ENCODE assay signal across 13 cellular contexts in the genomic region with DNA sequence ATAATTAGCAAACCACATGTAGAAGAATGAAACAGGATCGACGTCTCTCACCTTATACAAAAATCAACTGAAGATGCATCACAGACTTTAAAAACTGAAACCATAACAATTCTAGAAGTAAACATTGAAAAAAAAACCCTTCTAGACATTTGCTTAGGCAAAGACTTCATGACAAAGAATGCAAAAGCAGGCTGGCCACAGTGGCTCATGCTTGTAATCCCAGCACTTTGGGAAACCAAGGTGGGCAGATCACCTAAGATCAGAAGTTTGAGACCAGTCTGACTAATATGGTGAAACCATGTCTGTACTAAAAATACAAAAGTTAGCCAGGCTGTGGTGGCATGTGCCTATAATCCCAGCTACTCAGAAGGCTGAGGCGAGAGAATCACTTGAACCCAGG.
A peak's percentile ranks its signal among the peaks of the same experiment; 100 is the strongest.
DNase-seq lines count a peak whose midpoint lies in the region; ATAC-seq and TF ChIP-seq lines count a peak whose summit lies in the region.
"Had no signal": no experiment of that assay in that cellular context is flagged by ENCODE, and none has a peak within 500 bp of the region (broad histone marks: within the 10 kb centered on the region; RNA-seq: fewer than 3 reads in every experiment).

No MANE protein-coding gene starts in this region.

- H3K4me3 Mint-ChIP-seq in activated CD8-positive, alpha-beta memory T cell treated with anti-CD3 and anti-CD28 coated beads, Interleukin-2, amount 10 ng/mL, durations not matched to agents 7 days and 5 days: no peak overlapping the region
- no peak overlapping the region for H3K4me3 Mint-ChIP-seq in activated T-helper 17 cell treated with anti-CD3 and anti-CD28 coated beads, Interleukin-2, amount 50 U/mL, for 72 hours
- H3K4me3 Mint-ChIP-seq: CD4-positive, alpha-beta T cell; H9 had no signal

- ATAC-seq in activated CD8-positive, alpha-beta memory T cell treated with anti-CD3 and anti-CD28 coated beads, Interleukin-2, amount 10 ng/mL, durations not matched to agents 7 days and 5 days: no peak
- ATAC-seq in HG03432 (IDR thresholded peaks at IDR 0.05; ENCODE audit: unreplicated experiment): peak; percentile 67
- peak; percentile 67 for ATAC-seq in activated T-helper 17 cell treated with anti-CD3 and anti-CD28 coated beads, Interleukin-2, amount 50 U/mL, for 72 hours (replicated peaks)
- ATAC-seq: A549, HepG2 had no signal

- no peak overlapping the region for H3K27ac Mint-ChIP-seq in activated CD8-positive, alpha-beta memory T cell treated with anti-CD3 and anti-CD28 coated beads, Interleukin-2, amount 10 ng/mL, durations not matched to agents 7 days and 5 days
- H3K27ac Mint-ChIP-seq in activated T-helper 17 cell treated with anti-CD3 and anti-CD28 coated beads, Interleukin-2, amount 50 U/mL, for 72 hours: no peak overlapping the region
- H3K27ac Mint-ChIP-seq: CD4-positive, alpha-beta T cell; H9 had no signal

- H3K9me3 Mint-ChIP-seq in activated CD8-positive, alpha-beta memory T cell treated with anti-CD3 and anti-CD28 coated beads, Interleukin-2, amount 10 ng/mL, durations not matched to agents 7 days and 5 days (ENCODE audit: low read depth): no peaks in the 10 kb centered on the region
- H3K9me3 Mint-ChIP-seq in activated T-helper 17 cell treated with anti-CD3 and anti-CD28 coated beads, Interleukin-2, amount 50 U/mL, for 72 hours: peaks cover 4% of the 10 kb centered on the region

- no peaks in the 10 kb centered on the region for H3K27me3 Mint-ChIP-seq in activated CD8-positive, alpha-beta memory T cell treated with anti-CD3 and anti-CD28 coated beads, Interleukin-2, amount 10 ng/mL, durations not matched to agents 7 days and 5 days
- no peaks in the 10 kb centered on the region for H3K27me3 Mint-ChIP-seq in activated T-helper 17 cell treated with anti-CD3 and anti-CD28 coated beads, Interleukin-2, amount 50 U/mL, for 72 hours
- H3K27me3 Mint-ChIP-seq: CD4-positive, alpha-beta T cell had no signal

- H3K4me1 Mint-ChIP-seq in activated CD8-positive, alpha-beta memory T cell treated with anti-CD3 and anti-CD28 coated beads, Interleukin-2, amount 10 ng/mL, durations not matched to agents 7 days and 5 days: peaks cover 3% of the 10 kb centered on the region
- no peaks in the 10 kb centered on the region for H3K4me1 Mint-ChIP-seq in activated T-helper 17 cell treated with anti-CD3 and anti-CD28 coated beads, Interleukin-2, amount 50 U/mL, for 72 hours
- H3K4me1 Mint-ChIP-seq: H9 had no signal

- DNase-seq in activated CD8-positive, alpha-beta memory T cell treated with anti-CD3 and anti-CD28 coated beads, Interleukin-2, amount 10 ng/mL, durations not matched to agents 7 days and 5 days: peak; percentile 39
- no peak for DNase-seq in activated CD8-positive, alpha-beta memory T cell treated with anti-CD3 and anti-CD28 coated beads, Interleukin-2, amount 50 U/mL, for 4 hours
- DNase-seq in GM12865 (ENCODE audit: low read depth): peak; percentile 0
- DNase-seq in NOMO-1 treated with DMSO at 0.1 percent for 48 hours (lab: John Stamatoyannopoulos, UW; ENCODE audit: unreplicated experiment): no peak
- DNase-seq in HUDEP-2 (lab: John Stamatoyannopoulos, UW; ENCODE audit: unreplicated experiment in 76 of 76): no peak
- DNase-seq: AML-193; Caco-2; CD4-positive, alpha-beta T cell; H9 had no signal

- CTCF ChIA-PET in activated CD8-positive, alpha-beta memory T cell treated with anti-CD3 and anti-CD28 coated beads, Interleukin-2, amount 10 ng/mL, durations not matched to agents 7 days and 5 days (lab: Charles Lee): no interaction called here

- no peak for TF ChIP-seq CTCF in GM12865 (IDR thresholded peaks at IDR 0.05; ENCODE audit: insufficient read depth, low read depth, low read length, missing control alignments)

- no peaks in the 10 kb centered on the region for H3K36me3 Mint-ChIP-seq in activated CD8-positive, alpha-beta memory T cell treated with anti-CD3 and anti-CD28 coated beads, Interleukin-2, amount 10 ng/mL, durations not matched to agents 7 days and 5 days
- no peaks in the 10 kb centered on the region for H3K36me3 Mint-ChIP-seq in activated T-helper 17 cell treated with anti-CD3 and anti-CD28 coated beads, Interleukin-2, amount 50 U/mL, for 72 hours (ENCODE audit: low read depth)

- no peak overlapping the region for H3K4me3 ChIP-seq in GM12865 (ENCODE audit: low read depth, low read length)
- H3K4me3 ChIP-seq: A549 had no signal

Comparison
In these comparisons a context has a peak if more than half of its experiments do, and no peak if none do; other contexts are left out.
1. DNase-seq: peak in activated CD8-positive, alpha-beta memory T cell treated with anti-CD3 and anti-CD28 coated beads, Interleukin-2, amount 10 ng/mL, durations not matched to agents 7 days and 5 days (single experiment) and GM12865 (single experiment); none in activated CD8-positive, alpha-beta memory T cell treated with anti-CD3 and anti-CD28 coated beads, Interleukin-2, amount 50 U/mL, for 4 hours (single experiment), NOMO-1 treated with DMSO at 0.1 percent for 48 hours (single experiment) and HUDEP-2 (0 of 76).